Comparison of ENCODE assay signal across 7 cellular contexts in genomic region chr1:34163792-34164509, GRCh38. TPM values are rescaled to one million over a fixed set of nuclear protein-coding genes. Genes with fewer than 3 reads are reported as not detected.
DNase-seq lines count a peak whose midpoint lies in the region; ATAC-seq and TF ChIP-seq lines count a peak whose summit lies in the region.

No MANE protein-coding gene starts in this region.

- peaks cover 48 to 66% (median 66%) of the 10 kb centered on the region in 3 donors for H3K27me3 ChIP-seq in gastrocnemius medialis

- no peaks in the 10 kb centered on the region for H3K9me3 ChIP-seq in gastrocnemius medialis

- no peak overlapping the region for H3K27ac ChIP-seq in gastrocnemius medialis

- peak overlapping the region; percentile 27 to 49 (median 43) for H3K4me3 ChIP-seq in gastrocnemius medialis

- peaks cover 10 to 11% of the 10 kb centered on the region in 2 donors for H3K4me1 ChIP-seq in gastrocnemius medialis

- intact Hi-C loops in head of caudate nucleus (cut with DNase I) (loop anchor here (5.0 to 10.0 kb wide), 2 partner anchors 52 to 519 kb away; no protein-coding TSS in a partner anchor), gastrocnemius medialis (cut with DNase I; ENCODE audit: low total_unique reads) (loop anchor here (5.0 kb wide), 1 partner anchor 532 kb away; no protein-coding TSS in a partner anchor)

- TF ChIP-seq CTCF in GM13976 (IDR thresholded peaks at IDR 0.05; ENCODE audit: borderline replicate concordance, control extremely low read depth, extremely low read depth, insufficient read depth, missing control alignments) (no peak), gastrocnemius medialis (IDR thresholded peaks at IDR 0.05 in 4 of 5, conservative IDR thresholded peaks at IDR 0.05 in 1 of 5) (no peak)

- no peaks in the 10 kb centered on the region for H3K36me3 ChIP-seq in gastrocnemius medialis

- TF ChIP-seq POLR2A in gastrocnemius medialis (IDR thresholded peaks at IDR 0.05) (no peak), GM18505 (IDR thresholded peaks at IDR 0.05; ENCODE audit: borderline replicate concordance, extremely low read depth, insufficient read depth, insufficient read length) (no peak)

- DNase-seq in GM13976 (ENCODE audit: low spot score), result peak; percentile 48
- peak; percentile 10 for DNase-seq in NCI-H748 treated with DMSO at 0.1 percent for 48 hours (lab: John Stamatoyannopoulos, UW)
- DNase-seq in head of caudate nucleus, result peak in 38 of 42 donors; percentile 12 to 73 (median 43)
- DNase-seq in gastrocnemius medialis, result no peak
- no peak for DNase-seq in ACHN

- ATAC-seq in gastrocnemius medialis (no peak), HG03342 (IDR thresholded peaks at IDR 0.05; ENCODE audit: unreplicated experiment) (no peak), GM18505 (IDR thresholded peaks at IDR 0.05; ENCODE audit: unreplicated experiment) (no peak)

- in situ Hi-C loops in GM13976 (cut with MboI; ENCODE audit: low sequenced_read_pairs, unreplicated experiment), result no loop called here
- in situ Hi-C loops in gastrocnemius medialis (cut with MboI; ENCODE audit: low sequenced_read_pairs in 4 of 4), result loop anchor here in 1 of 4 donors (25.0 kb wide), 2 partner anchors 427 to 527 kb away; no protein-coding TSS in a partner anchor
- in situ Hi-C loops in ACHN (cut with HindIII; ENCODE audit: low pct_ligation_motif_present, low pct_unique_long_range_greater_than_20kb, low sequenced_read_pairs), result no loop called here

RNA-seq across cellular contexts. Expression of gene CSMD2, which starts 1.1 kb away (rescaled TPM):
- under 1 TPM in 2 of 4 donors, not detected in 2; 0.09 to 0.20 TPM for total RNA-seq in gastrocnemius medialis

RNA-seq across cellular contexts. Expression of gene C1orf94, which starts 12.8 kb away (rescaled TPM):
- total RNA-seq in gastrocnemius medialis, result not detected

Comparison
In these comparisons a context has a peak if more than half of its experiments do, and no peak if none do; other contexts are left out.
1. DNase-seq: peak in GM13976 (single experiment), NCI-H748 treated with DMSO at 0.1 percent for 48 hours (single experiment) and head of caudate nucleus (38 of 42); none in gastrocnemius medialis (0 of 2) and ACHN (single experiment).